ENCODE assay signal across 14 cellular contexts in genomic region chr2:44936715-44937687, GRCh38. TPM values are rescaled to one million over a fixed set of nuclear protein-coding genes. Genes with fewer than 3 reads are reported as not detected.
DNase-seq lines count a peak whose midpoint lies in the region; ATAC-seq and TF ChIP-seq lines count a peak whose summit lies in the region.
"Had no signal": no experiment of that assay in that cellular context is flagged by ENCODE, and none has a peak within 500 bp of the region (broad histone marks: within the 10 kb centered on the region; RNA-seq: fewer than 3 reads in every experiment).

No MANE protein-coding gene starts in this region.

- POLR2A ChIA-PET in SK-N-SH (lab: Yijun Ruan, JAX): interaction anchor here (0.7 to 3.4 kb wide), 8 partner anchors 18 to 457 kb away, joined by 3 to 16 read pairs (median 4); no protein-coding TSS in a partner anchor

- peaks cover 8% of the 10 kb centered on the region for H3F3A ChIP-seq in SK-N-SH (replicated peaks; ENCODE audit: insufficient read depth)

- H3K27me3 ChIP-seq in SK-N-SH (ENCODE audit: insufficient read depth): peaks cover 78% of the 10 kb centered on the region
- peaks cover 100% of the 10 kb centered on the region for H3K27me3 ChIP-seq in RWPE2 (ENCODE audit: insufficient read depth, poor library complexity, severe bottlenecking)
- peaks cover 83% of the 10 kb centered on the region for H3K27me3 ChIP-seq in iPS DF 6.9 (ENCODE audit: control insufficient read depth, insufficient read depth, low read length)
- peaks cover 16 to 100% (median 99%) of the 10 kb centered on the region in 7 donors for H3K27me3 ChIP-seq in spleen (replicated peaks in 1 of 7)

- WGBS in SK-N-SH (ENCODE audit: low lambda C conversion rate): 90% methylated on average over 19 of the region's 22 CpGs
- WGBS in iPS DF 6.9 (ENCODE audit: insufficient coverage, insufficient read length): no CpG with 5 or more reads among the region's 22 CpGs
- WGBS in spleen, 5 donors: 9 to 25% (median 15%) methylated on average over 6 to 22 of the region's 22 CpGs

- ATAC-seq in SK-N-SH treated with all-trans-retinoic acid at 6 μM for 48 hours: no peak
- peak; percentile 16; the same call in 1 of the 3 replicates for ATAC-seq in RWPE2 (ENCODE audit: low read depth)

- intact Hi-C loops in spleen (cut with DNase I; ENCODE audit: low total_unique reads): no loop called here

- H3K27ac ChIP-seq in SK-N-SH (ENCODE audit: low read depth in 2 of 2, low read length in 1 of 2) (peak overlapping the region in 1 of 2 experiments; percentile 92; a peak in 2 of 4 replicates), RWPE2 (ENCODE audit: poor library complexity, severe bottlenecking) (no peak overlapping the region), iPS DF 6.9 (ENCODE audit: low read length) (no peak overlapping the region), spleen (no peak overlapping the region)

- no peaks in the 10 kb centered on the region for H3K79me2 ChIP-seq in SK-N-SH (ENCODE audit: insufficient read depth)

- H3K9me2 ChIP-seq in SK-N-SH: no peaks in the 10 kb centered on the region

- no peak overlapping the region for H3K9ac ChIP-seq in SK-N-SH

- peaks cover 0 to 49% of the 10 kb centered on the region in 2 experiments; a peak in 2 of 4 replicates for H3K4me1 ChIP-seq in SK-N-SH (ENCODE audit: control insufficient read depth in 1 of 2, insufficient read depth in 2 of 2, low read depth in 1 of 2, low read length in 1 of 2)
- H3K4me1 ChIP-seq in RWPE2 (ENCODE audit: insufficient read depth, poor library complexity, severe bottlenecking): no peaks in the 10 kb centered on the region
- peaks cover 15% of the 10 kb centered on the region for H3K4me1 ChIP-seq in iPS DF 6.9 (ENCODE audit: control insufficient read depth, insufficient read depth, low read length)
- H3K4me1 ChIP-seq in spleen: peaks cover 16 to 91% (median 65%) of the 10 kb centered on the region in 6 donors

- H3K4me3 ChIP-seq in SK-N-SH (ENCODE audit: low read depth in 2 of 2, low read length in 1 of 2) (peak overlapping the region in 1 of 2 experiments; percentile 57; a peak in 1 of 4 replicates), RWPE2 (ENCODE audit: severe bottlenecking) (no peak overlapping the region), iPS DF 6.9 (ENCODE audit: low read length) (peak overlapping the region; percentile 9; the same call in 1 of the 2 replicates), spleen (peak overlapping the region in 3 of 8 donors; percentile 4 to 58 (median 18))
- H3K4me3 ChIP-seq: K562 had no signal

- TF ChIP-seq CTCF in SK-N-SH (IDR thresholded peaks at IDR 0.05) (no peak), RWPE2 (IDR thresholded peaks at IDR 0.05; ENCODE audit: poor library complexity, severe bottlenecking) (no peak), spleen (IDR thresholded peaks at IDR 0.05 in 8 of 11, conservative IDR thresholded peaks at IDR 0.05 in 3 of 11) (no peak)

- no peak for TF ChIP-seq POLR2A in spleen (IDR thresholded peaks at IDR 0.05)

- H3K9me3 ChIP-seq in SK-N-SH (no peaks in the 10 kb centered on the region), RWPE2 (ENCODE audit: severe bottlenecking) (no peaks in the 10 kb centered on the region), iPS DF 6.9 (ENCODE audit: control insufficient read depth, insufficient read depth, low read length) (no peaks in the 10 kb centered on the region), spleen (no peaks in the 10 kb centered on the region)

- no peak overlapping the region for H2AFZ ChIP-seq in SK-N-SH (ENCODE audit: low read depth)

- DNase-seq in SK-N-SH (peak; percentile 47), RWPE2 (ENCODE audit: low spot score) (peak; percentile 35), iPS DF 6.9 (ENCODE audit: low read depth, low spot score) (no peak), spleen (peak; percentile 43), NCI-H1105 (lab: John Stamatoyannopoulos, UW) (no peak)
- DNase-seq in activated naive CD4-positive, alpha-beta T cell treated with anti-CD3 and anti-CD28 coated beads, Interleukin-2, amount 50 U/mL, for 16 hours: no peak
- DNase-seq in stimulated activated CD4-positive, alpha-beta T cell treated with anti-CD3 and anti-CD28 coated beads, Interleukin-12 subunit alpha, Interleukin-12 subunit beta, amount 100 ng/mL, for 4 hours: no peak
- DNase-seq: activated naive CD4-positive, alpha-beta T cell treated with Interleukin-2 at 50 U/mL for 16 hours; DMS79 treated with DMSO at 0.1 percent for 48 hours; NCI-H2107 had no signal

- no peak for TF ChIP-seq EP300 in SK-N-SH (IDR thresholded peaks at IDR 0.05; ENCODE audit: borderline replicate concordance in 1 of 2, low read depth in 1 of 2, low read length in 1 of 2)

- 0 out of 2 replicates have a peak, but pooled peaks have one; percentile 12 for TF ChIP-seq RAD21 in SK-N-SH (IDR thresholded peaks at IDR 0.05; ENCODE audit: low read length)

- no peaks in the 10 kb centered on the region for H4K20me1 ChIP-seq in SK-N-SH (ENCODE audit: insufficient read depth)

- H3K4me2 ChIP-seq in SK-N-SH: no peak overlapping the region

- no peaks in the 10 kb centered on the region for H3K36me3 ChIP-seq in SK-N-SH (replicated peaks in 1 of 2; ENCODE audit: control insufficient read depth in 1 of 2, insufficient read depth in 2 of 2, low read length in 1 of 2)
- H3K36me3 ChIP-seq in RWPE2 (ENCODE audit: low read depth): no peaks in the 10 kb centered on the region
- no peaks in the 10 kb centered on the region for H3K36me3 ChIP-seq in iPS DF 6.9 (ENCODE audit: control insufficient read depth, insufficient read depth, low read length)
- H3K36me3 ChIP-seq in spleen: no peaks in the 10 kb centered on the region

- CTCF ChIA-PET in SK-N-SH (lab: Yijun Ruan, JAX): interaction anchor here (0.5 to 7.6 kb wide), 16 partner anchors 12 to 545 kb away, joined by 3 to 83 read pairs (median 4); no protein-coding TSS in a partner anchor

TF ChIP-seq in SK-N-SH, 30 proteins besides CTCF, POLR2A, EP300 and RAD21:
- TF ChIP-seq SMC3 (IDR thresholded peaks at IDR 0.05; ENCODE audit: low read depth, low read length): no peak
- TF ChIP-seq FOXJ3 (CRISPR knock-in tag; IDR thresholded peaks at IDR 0.05): no peak
- TF ChIP-seq TAF1 (IDR thresholded peaks at IDR 0.05; ENCODE audit: borderline replicate concordance, low read depth, low read length): no peak
- TF ChIP-seq FOXM1 (IDR thresholded peaks at IDR 0.05; ENCODE audit: low read depth): no peak
- no peak for TF ChIP-seq IRF3 (IDR thresholded peaks at IDR 0.05; ENCODE audit: low read depth, low read length)
- no peak for TF ChIP-seq YY1 (IDR thresholded peaks at IDR 0.05; ENCODE audit: low read depth)
- TF ChIP-seq EZH2phosphoT487 (IDR thresholded peaks at IDR 0.05; ENCODE audit: borderline replicate concordance, low read depth): no peak
- TF ChIP-seq USF1 (IDR thresholded peaks at IDR 0.05; ENCODE audit: borderline replicate concordance, low read depth): no peak

TF ChIP-seq in SK-N-SH treated with all-trans-retinoic acid at 6 μM for 48 hours, 23 proteins besides CTCF, POLR2A, EP300 and RAD21 (continues in another document):
- TF ChIP-seq OSR1 (CRISPR knock-in tag; IDR thresholded peaks at IDR 0.05): no peak
- TF ChIP-seq ZFP3 (CRISPR knock-in tag; IDR thresholded peaks at IDR 0.05): no peak
- TF ChIP-seq CSRNP3 (CRISPR knock-in tag; IDR thresholded peaks at IDR 0.05): no peak
- no peak for TF ChIP-seq ZC3H10 (CRISPR knock-in tag; IDR thresholded peaks at IDR 0.05)
- TF ChIP-seq RARB (CRISPR knock-in tag; IDR thresholded peaks at IDR 0.05): no peak
- no peak for TF ChIP-seq ZNF70 (CRISPR knock-in tag; IDR thresholded peaks at IDR 0.05)
- TF ChIP-seq TSHZ2 (CRISPR knock-in tag; IDR thresholded peaks at IDR 0.05): no peak
- no peak for TF ChIP-seq TCF4 (CRISPR knock-in tag; IDR thresholded peaks at IDR 0.05; ENCODE audit: borderline replicate concordance)
- no peak for TF ChIP-seq ARNTL (CRISPR knock-in tag; IDR thresholded peaks at IDR 0.05; ENCODE audit: borderline replicate concordance, low read depth)
- no peak for TF ChIP-seq ZNF8 (CRISPR knock-in tag; IDR thresholded peaks at IDR 0.05)
- no peak for TF ChIP-seq BACH2 (CRISPR knock-in tag; IDR thresholded peaks at IDR 0.05; ENCODE audit: borderline replicate concordance)
- no peak for TF ChIP-seq ZFP30 (CRISPR knock-in tag; IDR thresholded peaks at IDR 0.05)

RNA-seq across cellular contexts. Expression of gene SIX3, which starts 4.5 kb away (rescaled TPM):
- polyA plus RNA-seq in SK-N-SH (2012; rRNA removed) (0.58 and 0.67 TPM in 2 replicates), spleen (under 1 TPM in 1 of 3 donors, not detected in 2; 0.03 TPM)
- polyA plus RNA-seq in SK-N-SH (2012; cell fraction: cytosol; rRNA removed): 0.98 and 2.1 TPM in 2 replicates
- polyA plus RNA-seq in SK-N-SH (2012; cell fraction: nucleus; rRNA removed): 0.77 and 1.7 TPM in 2 replicates
- total RNA-seq in spleen: not detected
- total RNA-seq: K562, urinary bladder had no signal
- polyA plus RNA-seq: K562, keratinocyte, urinary bladder had no signal

Comparison
In these comparisons a context has a peak if more than half of its experiments do, and no peak if none do; other contexts are left out.
1. DNase-seq: peak in SK-N-SH (single experiment), RWPE2 (single experiment) and spleen (single experiment); none in iPS DF 6.9 (single experiment), NCI-H1105 (single experiment), activated naive CD4-positive, alpha-beta T cell treated with anti-CD3 and anti-CD28 coated beads, Interleukin-2, amount 50 U/mL, for 16 hours (single experiment) and stimulated activated CD4-positive, alpha-beta T cell treated with anti-CD3 and anti-CD28 coated beads, Interleukin-12 subunit alpha, Interleukin-12 subunit beta, amount 100 ng/mL, for 4 hours (single experiment).